In the genomic region with DNA sequence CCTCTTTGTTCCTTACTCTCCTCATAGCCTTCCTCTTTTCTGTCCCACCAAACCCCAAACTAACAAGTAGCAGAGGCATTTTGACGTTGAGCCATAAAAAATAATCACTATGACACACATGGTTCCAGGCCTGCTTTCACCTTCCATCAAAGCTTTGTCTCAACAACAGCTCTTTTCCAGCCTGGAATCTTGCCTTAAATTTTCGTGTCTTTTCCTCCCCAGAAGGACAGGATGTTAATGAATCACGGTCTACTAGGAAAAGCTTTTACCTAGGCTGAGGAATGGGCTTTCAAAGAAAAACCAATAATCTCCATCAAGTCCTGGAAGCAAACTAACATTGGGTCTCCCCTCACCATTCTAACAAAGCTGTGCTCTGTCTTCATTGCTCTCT, we compare ENCODE assay signal across 1 cellular context.
TF ChIP-seq lines count a peak whose summit lies in the region.

No MANE protein-coding gene starts in this region.

TF ChIP-seq in HCT116, 20 proteins besides CTCF, POLR2A, EP300 and RAD21 (continued from another document):
- TF ChIP-seq, protein P1, sequence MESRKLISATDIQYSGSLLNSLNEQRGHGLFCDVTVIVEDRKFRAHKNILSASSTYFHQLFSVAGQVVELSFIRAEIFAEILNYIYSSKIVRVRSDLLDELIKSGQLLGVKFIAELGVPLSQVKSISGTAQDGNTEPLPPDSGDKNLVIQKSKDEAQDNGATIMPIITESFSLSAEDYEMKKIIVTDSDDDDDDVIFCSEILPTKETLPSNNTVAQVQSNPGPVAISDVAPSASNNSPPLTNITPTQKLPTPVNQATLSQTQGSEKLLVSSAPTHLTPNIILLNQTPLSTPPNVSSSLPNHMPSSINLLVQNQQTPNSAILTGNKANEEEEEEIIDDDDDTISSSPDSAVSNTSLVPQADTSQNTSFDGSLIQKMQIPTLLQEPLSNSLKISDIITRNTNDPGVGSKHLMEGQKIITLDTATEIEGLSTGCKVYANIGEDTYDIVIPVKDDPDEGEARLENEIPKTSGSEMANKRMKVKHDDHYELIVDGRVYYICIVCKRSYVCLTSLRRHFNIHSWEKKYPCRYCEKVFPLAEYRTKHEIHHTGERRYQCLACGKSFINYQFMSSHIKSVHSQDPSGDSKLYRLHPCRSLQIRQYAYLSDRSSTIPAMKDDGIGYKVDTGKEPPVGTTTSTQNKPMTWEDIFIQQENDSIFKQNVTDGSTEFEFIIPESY (IDR thresholded peaks at IDR 0.05; ENCODE audit: extremely low read depth, insufficient replicate concordance, low read length): no peak
- TF ChIP-seq JUND (IDR thresholded peaks at IDR 0.05) (no peak), ZNF274 (IDR thresholded peaks at IDR 0.05; ENCODE audit: low read depth, low read length) (no peak), SIN3A (IDR thresholded peaks at IDR 0.05; ENCODE audit: low read depth) (no peak), EZH2 (IDR thresholded peaks at IDR 0.05) (no peak), CEBPB (IDR thresholded peaks at IDR 0.05; ENCODE audit: low read depth) (no peak), ZFX (IDR thresholded peaks at IDR 0.05) (no peak)
- TF ChIP-seq, protein P2, sequence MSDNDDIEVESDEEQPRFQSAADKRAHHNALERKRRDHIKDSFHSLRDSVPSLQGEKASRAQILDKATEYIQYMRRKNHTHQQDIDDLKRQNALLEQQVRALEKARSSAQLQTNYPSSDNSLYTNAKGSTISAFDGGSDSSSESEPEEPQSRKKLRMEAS (IDR thresholded peaks at IDR 0.05): no peak
- TF ChIP-seq, protein P3, sequence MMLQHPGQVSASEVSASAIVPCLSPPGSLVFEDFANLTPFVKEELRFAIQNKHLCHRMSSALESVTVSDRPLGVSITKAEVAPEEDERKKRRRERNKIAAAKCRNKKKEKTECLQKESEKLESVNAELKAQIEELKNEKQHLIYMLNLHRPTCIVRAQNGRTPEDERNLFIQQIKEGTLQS (IDR thresholded peaks at IDR 0.05): no peak
